ENCODE assay signal across 12 cellular contexts in genomic region chrX:46554942-46555341, GRCh38. TPM values are rescaled to one million over a fixed set of nuclear protein-coding genes. Genes with fewer than 3 reads are reported as not detected.
A peak's percentile ranks its signal among the peaks of the same experiment; 100 is the strongest.
DNase-seq lines count a peak whose midpoint lies in the region; FAIRE-seq and TF ChIP-seq lines count a peak whose summit lies in the region.
"Had no signal": no experiment of that assay in that cellular context is flagged by ENCODE, and none has a peak within 500 bp of the region (broad histone marks: within the 10 kb centered on the region; RNA-seq: fewer than 3 reads in every experiment).

No MANE protein-coding gene starts in this region.

- no peak overlapping the region for H3K4me3 ChIP-seq in bronchial epithelial cell (ENCODE audit: low read depth, low read length)
- H3K4me3 ChIP-seq: gastrocnemius medialis had no signal

- TF ChIP-seq CTCF in bronchial epithelial cell (IDR thresholded peaks at IDR 0.05; ENCODE audit: insufficient read depth, low read length, severe bottlenecking): no peak
- peak; percentile 42 for TF ChIP-seq CTCF in neural crest cell (conservative IDR thresholded peaks at IDR 0.05)

- H3K4me1 Mint-ChIP-seq in neural crest cell: no peaks in the 10 kb centered on the region

- no peak for FAIRE-seq in bronchial epithelial cell (lab: Jason Lieb, UNC)

- H3K36me3 ChIP-seq in bronchial epithelial cell (ENCODE audit: control insufficient read depth, insufficient read depth, low read length): no peaks in the 10 kb centered on the region
- H3K36me3 ChIP-seq: gastrocnemius medialis had no signal

- DNase-seq in DMS53 (lab: John Stamatoyannopoulos, UW): peak; percentile 45
- no peak for DNase-seq in DMS53 treated with DMSO at 0.1 percent for 48 hours (lab: John Stamatoyannopoulos, UW; ENCODE audit: unreplicated experiment)
- DNase-seq in M059J (ENCODE audit: low read depth): peak; percentile 34
- peak; percentile 36 for DNase-seq in bronchial epithelial cell (ENCODE audit: low read depth)
- no peak for DNase-seq in neural crest cell (ENCODE audit: low read depth, low spot score)
- DNase-seq in NCI-H2029 treated with DMSO at 0.1 percent for 48 hours (lab: John Stamatoyannopoulos, UW): no peak
- no peak for DNase-seq in DMS153 treated with DMSO at 0.1 percent for 48 hours (lab: John Stamatoyannopoulos, UW; ENCODE audit: unreplicated experiment)
- no peak for DNase-seq in ecto neural progenitor cell (ENCODE audit: low spot score)
- DNase-seq: activated T-cell treated with anti-CD3 and anti-CD28 coated beads, Interleukin-2, amount 50 U/mL, for 1 hour; gastrocnemius medialis; nucleus accumbens; SHP77 treated with DMSO at 0.1 percent for 48 hours had no signal

- H3K27me3 ChIP-seq in bronchial epithelial cell (ENCODE audit: control insufficient read depth, insufficient read depth, low read length): no peaks in the 10 kb centered on the region
- H3K27me3 ChIP-seq: gastrocnemius medialis had no signal

- no peak overlapping the region for H3K4me3 Mint-ChIP-seq in neural crest cell

- no peak overlapping the region for H3K27ac Mint-ChIP-seq in neural crest cell (ENCODE audit: unreplicated experiment)

- peaks cover 8% of the 10 kb centered on the region for H3K36me3 Mint-ChIP-seq in neural crest cell (ENCODE audit: low read depth)

- no peaks in the 10 kb centered on the region for H3K27me3 Mint-ChIP-seq in neural crest cell (ENCODE audit: low read depth)

- peaks cover 7% of the 10 kb centered on the region for H3K9me3 Mint-ChIP-seq in neural crest cell

RNA-seq across cellular contexts. Expression of gene ZNF674, which starts 9.7 kb away (rescaled TPM):
- 3.0 and 3.4 TPM in 2 replicates for total RNA-seq in M059J (2014; rRNA removed; shearing (Covaris generic))
- 6.0 and 11.6 TPM in 2 replicates for total RNA-seq in bronchial epithelial cell
- 4.7 and 6.2 TPM in 2 replicates for total RNA-seq in neural crest cell

RNA-seq across cellular contexts. Expression of gene CHST7, which starts 18.6 kb away (rescaled TPM):
- total RNA-seq in M059J (2014; rRNA removed; shearing (Covaris generic)): 11.0 and 17.4 TPM in 2 replicates
- total RNA-seq in bronchial epithelial cell (3.4 and 4.0 TPM in 2 replicates), neural crest cell (1.9 and 2.3 TPM in 2 replicates)

Comparison
In these comparisons a context has a peak if more than half of its experiments do, and no peak if none do; other contexts are left out.
1. DNase-seq: peak in DMS53 (single experiment), M059J (single experiment) and bronchial epithelial cell (single experiment); none in DMS53 treated with DMSO at 0.1 percent for 48 hours (single experiment), neural crest cell (single experiment), NCI-H2029 treated with DMSO at 0.1 percent for 48 hours (single experiment), DMS153 treated with DMSO at 0.1 percent for 48 hours (single experiment) and ecto neural progenitor cell (single experiment).